Comparison of ENCODE assay signal across 2 cellular contexts in the genomic region with DNA sequence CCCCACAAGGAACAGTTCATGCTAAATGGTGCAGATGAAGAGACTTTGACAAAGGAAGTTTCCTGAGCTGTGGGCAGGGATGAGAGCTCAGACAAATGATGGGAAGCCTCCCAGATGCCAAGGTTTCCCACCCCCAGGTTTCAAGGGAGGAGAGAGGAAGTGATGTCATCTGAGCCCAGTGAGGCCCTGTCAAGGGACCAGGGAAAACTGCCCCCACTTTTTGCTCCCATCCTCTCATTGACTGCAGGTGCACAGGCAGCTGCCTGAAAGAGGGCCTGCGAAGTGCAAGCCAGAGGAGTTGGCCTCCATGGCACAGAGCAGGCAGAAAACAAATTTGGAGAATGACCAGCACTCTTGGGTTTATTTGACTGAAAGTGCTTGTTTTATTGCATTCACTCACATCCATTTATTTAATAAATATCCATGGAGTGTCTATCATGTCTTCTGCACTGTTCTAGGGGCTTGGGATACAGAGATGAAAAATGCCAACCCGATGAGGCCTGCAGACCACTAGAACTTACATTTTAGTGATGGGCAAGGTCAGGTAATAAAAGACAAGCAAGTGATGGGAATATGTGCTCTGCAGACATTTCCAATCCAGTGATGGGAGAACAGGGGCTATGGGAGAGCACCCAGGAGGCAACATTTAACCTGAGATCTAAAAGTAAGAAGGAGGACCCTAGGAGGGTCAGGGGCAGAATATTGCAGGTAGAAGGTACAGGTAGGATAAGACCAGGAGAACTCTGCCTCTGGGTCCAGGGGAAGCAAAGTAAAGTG.
A peak's percentile ranks its signal among the peaks of the same experiment; 100 is the strongest.
TF ChIP-seq lines count a peak whose summit lies in the region.

No MANE protein-coding gene starts in this region.

TF ChIP-seq in IMR-90, 13 proteins besides CTCF, POLR2A, EP300 and RAD21:
- TF ChIP-seq, protein P1, sequence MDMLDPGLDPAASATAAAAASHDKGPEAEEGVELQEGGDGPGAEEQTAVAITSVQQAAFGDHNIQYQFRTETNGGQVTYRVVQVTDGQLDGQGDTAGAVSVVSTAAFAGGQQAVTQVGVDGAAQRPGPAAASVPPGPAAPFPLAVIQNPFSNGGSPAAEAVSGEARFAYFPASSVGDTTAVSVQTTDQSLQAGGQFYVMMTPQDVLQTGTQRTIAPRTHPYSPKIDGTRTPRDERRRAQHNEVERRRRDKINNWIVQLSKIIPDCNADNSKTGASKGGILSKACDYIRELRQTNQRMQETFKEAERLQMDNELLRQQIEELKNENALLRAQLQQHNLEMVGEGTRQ (IDR thresholded peaks at IDR 0.05; ENCODE audit: low read depth, low read length) = no peak
TF ChIP-seq in IMR-90: peak in this region for 0.

TF ChIP-seq in K562, 482 proteins besides CTCF, POLR2A, EP300 and RAD21:
- TF ChIP-seq ATF7 (IDR thresholded peaks at IDR 0.05) (peak; percentile 39; the same call in 1 of the 2 replicates), CBX3 (IDR thresholded peaks at IDR 0.05; ENCODE audit: borderline replicate concordance in 1 of 2, low read length in 2 of 2) (0 out of 3 replicates have a peak, but pooled peaks of 1 of the 2 experiments have one; percentile 19), SPI1 (IDR thresholded peaks at IDR 0.05; ENCODE audit: borderline replicate concordance, low read depth, low read length) (peak; percentile 45; the same call in 1 of the 2 replicates), JUN (IDR thresholded peaks at IDR 0.05; ENCODE audit: borderline replicate concordance, low read depth, low read length) (no peak), JUN (CRISPR knock-in tag; IDR thresholded peaks at IDR 0.05; ENCODE audit: borderline replicate concordance) (no peak), GABPA (tag; conservative IDR thresholded peaks at IDR 0.05; ENCODE audit: low read depth) (peak; percentile 40; the same call in 1 of the 2 replicates), JUND (IDR thresholded peaks at IDR 0.05; ENCODE audit: borderline replicate concordance, low read depth, low read length) (0 out of 2 replicates have a peak, but pooled peaks have one; percentile 27), JUND (tag; IDR thresholded peaks at IDR 0.05; ENCODE audit: borderline replicate concordance, low read depth, low read length) (no peak), CBX2 (IDR thresholded peaks at IDR 0.05; ENCODE audit: insufficient read depth, low read length, poor library complexity, severe bottlenecking) (no peak), SIN3B (IDR thresholded peaks at IDR 0.05; ENCODE audit: low read depth) (no peak), FOXJ3 (CRISPR knock-in tag; IDR thresholded peaks at IDR 0.05) (no peak), ZNF274 (IDR thresholded peaks at IDR 0.05; ENCODE audit: borderline replicate concordance, low read depth, low read length) (no peak)
- TF ChIP-seq, protein P2, sequence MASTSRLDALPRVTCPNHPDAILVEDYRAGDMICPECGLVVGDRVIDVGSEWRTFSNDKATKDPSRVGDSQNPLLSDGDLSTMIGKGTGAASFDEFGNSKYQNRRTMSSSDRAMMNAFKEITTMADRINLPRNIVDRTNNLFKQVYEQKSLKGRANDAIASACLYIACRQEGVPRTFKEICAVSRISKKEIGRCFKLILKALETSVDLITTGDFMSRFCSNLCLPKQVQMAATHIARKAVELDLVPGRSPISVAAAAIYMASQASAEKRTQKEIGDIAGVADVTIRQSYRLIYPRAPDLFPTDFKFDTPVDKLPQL (IDR thresholded peaks at IDR 0.05; ENCODE audit: extremely low read depth, insufficient read length) = no peak
- TF ChIP-seq, protein P3, sequence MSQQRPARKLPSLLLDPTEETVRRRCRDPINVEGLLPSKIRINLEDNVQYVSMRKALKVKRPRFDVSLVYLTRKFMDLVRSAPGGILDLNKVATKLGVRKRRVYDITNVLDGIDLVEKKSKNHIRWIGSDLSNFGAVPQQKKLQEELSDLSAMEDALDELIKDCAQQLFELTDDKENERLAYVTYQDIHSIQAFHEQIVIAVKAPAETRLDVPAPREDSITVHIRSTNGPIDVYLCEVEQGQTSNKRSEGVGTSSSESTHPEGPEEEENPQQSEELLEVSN (IDR thresholded peaks at IDR 0.05; ENCODE audit: borderline replicate concordance in 1 of 2, extremely low read depth in 1 of 2, insufficient read depth in 1 of 2, insufficient read length in 1 of 2, low read depth in 1 of 2, low read length in 1 of 2, poor library complexity in 1 of 2, severe bottlenecking in 1 of 2) = no peak
- TF ChIP-seq, protein P4, sequence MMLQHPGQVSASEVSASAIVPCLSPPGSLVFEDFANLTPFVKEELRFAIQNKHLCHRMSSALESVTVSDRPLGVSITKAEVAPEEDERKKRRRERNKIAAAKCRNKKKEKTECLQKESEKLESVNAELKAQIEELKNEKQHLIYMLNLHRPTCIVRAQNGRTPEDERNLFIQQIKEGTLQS (IDR thresholded peaks at IDR 0.05) = peak; percentile 41
- TF ChIP-seq, protein P4 (CRISPR knock-in tag; conservative IDR thresholded peaks at IDR 0.05) = no peak
- TF ChIP-seq, protein P5, sequence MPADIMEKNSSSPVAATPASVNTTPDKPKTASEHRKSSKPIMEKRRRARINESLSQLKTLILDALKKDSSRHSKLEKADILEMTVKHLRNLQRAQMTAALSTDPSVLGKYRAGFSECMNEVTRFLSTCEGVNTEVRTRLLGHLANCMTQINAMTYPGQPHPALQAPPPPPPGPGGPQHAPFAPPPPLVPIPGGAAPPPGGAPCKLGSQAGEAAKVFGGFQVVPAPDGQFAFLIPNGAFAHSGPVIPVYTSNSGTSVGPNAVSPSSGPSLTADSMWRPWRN (IDR thresholded peaks at IDR 0.05; ENCODE audit: low read depth) = no peak
- TF ChIP-seq, protein P6, sequence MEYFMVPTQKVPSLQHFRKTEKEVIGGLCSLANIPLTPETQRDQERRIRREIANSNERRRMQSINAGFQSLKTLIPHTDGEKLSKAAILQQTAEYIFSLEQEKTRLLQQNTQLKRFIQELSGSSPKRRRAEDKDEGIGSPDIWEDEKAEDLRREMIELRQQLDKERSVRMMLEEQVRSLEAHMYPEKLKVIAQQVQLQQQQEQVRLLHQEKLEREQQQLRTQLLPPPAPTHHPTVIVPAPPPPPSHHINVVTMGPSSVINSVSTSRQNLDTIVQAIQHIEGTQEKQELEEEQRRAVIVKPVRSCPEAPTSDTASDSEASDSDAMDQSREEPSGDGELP (CRISPR knock-in tag; IDR thresholded peaks at IDR 0.05; ENCODE audit: borderline replicate concordance) = no peak
